ENCODE assay signal across 1 cellular context in the genomic region with DNA sequence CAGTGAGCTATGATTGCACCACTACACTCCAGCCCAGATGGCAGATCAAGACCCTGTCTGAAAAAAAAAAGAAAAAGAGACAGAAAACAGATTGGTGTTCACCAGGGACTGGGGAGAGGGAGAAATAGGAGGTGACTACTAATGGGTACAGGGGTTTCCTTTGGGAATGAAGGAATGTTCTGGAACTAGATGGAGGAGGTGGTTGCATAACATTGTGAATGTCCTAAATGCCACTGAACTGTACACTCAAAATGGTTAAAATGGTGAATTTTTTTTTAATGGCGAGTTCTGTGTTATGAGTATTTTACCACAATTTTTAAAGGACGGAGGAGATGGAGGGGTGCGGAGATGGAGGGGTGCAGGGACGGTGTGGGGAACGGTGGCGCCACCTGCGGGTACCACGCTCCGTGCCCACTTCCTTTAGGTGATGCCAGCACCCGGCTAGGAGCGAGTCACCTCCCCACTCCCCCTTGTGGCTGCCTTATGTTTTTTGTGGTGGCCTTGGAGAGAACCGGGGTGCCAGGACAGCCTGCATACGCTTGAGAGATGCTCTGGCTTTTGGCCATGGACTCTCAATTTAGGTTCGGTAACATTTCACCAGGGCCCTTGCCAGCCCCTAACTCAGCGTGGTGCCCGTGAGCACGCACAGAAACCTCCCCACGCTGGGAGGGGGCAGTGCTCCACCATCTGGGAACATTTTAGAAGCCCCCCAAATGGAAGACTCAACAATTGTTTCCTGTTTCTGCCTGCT.
TF ChIP-seq lines count a peak whose summit lies in the region.

No MANE protein-coding gene starts in this region.

TF ChIP-seq in GM12878, 131 proteins besides CTCF, POLR2A, EP300 and RAD21 (continued from another document and continues in another):
- TF ChIP-seq, protein P1, sequence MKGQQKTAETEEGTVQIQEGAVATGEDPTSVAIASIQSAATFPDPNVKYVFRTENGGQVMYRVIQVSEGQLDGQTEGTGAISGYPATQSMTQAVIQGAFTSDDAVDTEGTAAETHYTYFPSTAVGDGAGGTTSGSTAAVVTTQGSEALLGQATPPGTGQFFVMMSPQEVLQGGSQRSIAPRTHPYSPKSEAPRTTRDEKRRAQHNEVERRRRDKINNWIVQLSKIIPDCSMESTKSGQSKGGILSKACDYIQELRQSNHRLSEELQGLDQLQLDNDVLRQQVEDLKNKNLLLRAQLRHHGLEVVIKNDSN (IDR thresholded peaks at IDR 0.05; ENCODE audit: borderline replicate concordance, extremely low read length, insufficient read depth, low read depth, low read length): no peak
- TF ChIP-seq NFIC (IDR thresholded peaks at IDR 0.05; ENCODE audit: low read depth, low read length) (no peak), TBL1XR1 (IDR thresholded peaks at IDR 0.05; ENCODE audit: low read depth, low read length) (no peak), MXI1 (IDR thresholded peaks at IDR 0.05; ENCODE audit: low read depth, low read length) (no peak), BACH1 (IDR thresholded peaks at IDR 0.05; ENCODE audit: borderline replicate concordance) (no peak), SP1 (IDR thresholded peaks at IDR 0.05; ENCODE audit: low read depth, low read length) (no peak), PAX8 (IDR thresholded peaks at IDR 0.05) (no peak), TCF7 (IDR thresholded peaks at IDR 0.05; ENCODE audit: borderline replicate concordance) (no peak), LARP7 (IDR thresholded peaks at IDR 0.05) (no peak), ZBED1 (IDR thresholded peaks at IDR 0.05; ENCODE audit: borderline replicate concordance) (no peak), SREBF2 (IDR thresholded peaks at IDR 0.05; ENCODE audit: low read length) (no peak), POU2F2 (IDR thresholded peaks at IDR 0.05; ENCODE audit: borderline replicate concordance, low read depth, low read length) (no peak), FOXM1 (IDR thresholded peaks at IDR 0.05; ENCODE audit: low read depth, low read length) (no peak), HDGF (IDR thresholded peaks at IDR 0.05) (no peak), RUNX3 (IDR thresholded peaks at IDR 0.05; ENCODE audit: low read length) (peak; percentile 78), ATF7 (IDR thresholded peaks at IDR 0.05; ENCODE audit: low read depth) (no peak), DPF2 (IDR thresholded peaks at IDR 0.05) (0 out of 2 replicates have a peak, but pooled peaks have one; percentile 23), WRNIP1 (IDR thresholded peaks at IDR 0.05; ENCODE audit: borderline replicate concordance, low read depth, low read length) (no peak), RB1 (IDR thresholded peaks at IDR 0.05; ENCODE audit: borderline replicate concordance) (no peak), RAD51 (IDR thresholded peaks at IDR 0.05) (0 out of 2 replicates have a peak, but pooled peaks have one; percentile 13), HDAC2 (IDR thresholded peaks at IDR 0.05) (no peak), CBX5 (IDR thresholded peaks at IDR 0.05; ENCODE audit: low read depth) (no peak), ASH2L (IDR thresholded peaks at IDR 0.05; ENCODE audit: borderline replicate concordance, low read depth) (no peak), BHLHE40 (IDR thresholded peaks at IDR 0.05; ENCODE audit: borderline replicate concordance in 1 of 2, low read depth in 2 of 2, low read length in 1 of 2) (peak; percentile 11 to 46; a peak in 1 of 4 replicates), MEF2A (IDR thresholded peaks at IDR 0.05; ENCODE audit: insufficient read depth, low read depth, low read length) (no peak), KLF5 (IDR thresholded peaks at IDR 0.05; ENCODE audit: partially characterized antibody) (no peak), CREM (IDR thresholded peaks at IDR 0.05; ENCODE audit: low read depth) (no peak), SREBF1 (IDR thresholded peaks at IDR 0.05; ENCODE audit: low read length) (no peak), SMC3 (IDR thresholded peaks at IDR 0.05; ENCODE audit: borderline replicate concordance, low read length) (peak; percentile 66), JUNB (IDR thresholded peaks at IDR 0.05) (no peak), RFX5 (IDR thresholded peaks at IDR 0.05; ENCODE audit: low read depth, low read length) (no peak), FOS (IDR thresholded peaks at IDR 0.05; ENCODE audit: borderline replicate concordance, extremely low read depth, insufficient read length) (no peak), STAT3 (IDR thresholded peaks at IDR 0.05; ENCODE audit: low read depth, low read length) (no peak), KAT2A (conservative IDR thresholded peaks at IDR 0.05; ENCODE audit: control insufficient read depth, low read depth, low read length) (no peak), BRCA1 (IDR thresholded peaks at IDR 0.05; ENCODE audit: low read depth, low read length) (no peak), CHD1 (IDR thresholded peaks at IDR 0.05; ENCODE audit: low read depth, low read length) (no peak), NRF1 (conservative IDR thresholded peaks at IDR 0.05; ENCODE audit: low read depth, low read length) (no peak)
- TF ChIP-seq, protein P2, sequence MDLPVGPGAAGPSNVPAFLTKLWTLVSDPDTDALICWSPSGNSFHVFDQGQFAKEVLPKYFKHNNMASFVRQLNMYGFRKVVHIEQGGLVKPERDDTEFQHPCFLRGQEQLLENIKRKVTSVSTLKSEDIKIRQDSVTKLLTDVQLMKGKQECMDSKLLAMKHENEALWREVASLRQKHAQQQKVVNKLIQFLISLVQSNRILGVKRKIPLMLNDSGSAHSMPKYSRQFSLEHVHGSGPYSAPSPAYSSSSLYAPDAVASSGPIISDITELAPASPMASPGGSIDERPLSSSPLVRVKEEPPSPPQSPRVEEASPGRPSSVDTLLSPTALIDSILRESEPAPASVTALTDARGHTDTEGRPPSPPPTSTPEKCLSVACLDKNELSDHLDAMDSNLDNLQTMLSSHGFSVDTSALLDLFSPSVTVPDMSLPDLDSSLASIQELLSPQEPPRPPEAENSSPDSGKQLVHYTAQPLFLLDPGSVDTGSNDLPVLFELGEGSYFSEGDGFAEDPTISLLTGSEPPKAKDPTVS (IDR thresholded peaks at IDR 0.05; ENCODE audit: low read depth, low read length): no peak
- TF ChIP-seq, protein P3, sequence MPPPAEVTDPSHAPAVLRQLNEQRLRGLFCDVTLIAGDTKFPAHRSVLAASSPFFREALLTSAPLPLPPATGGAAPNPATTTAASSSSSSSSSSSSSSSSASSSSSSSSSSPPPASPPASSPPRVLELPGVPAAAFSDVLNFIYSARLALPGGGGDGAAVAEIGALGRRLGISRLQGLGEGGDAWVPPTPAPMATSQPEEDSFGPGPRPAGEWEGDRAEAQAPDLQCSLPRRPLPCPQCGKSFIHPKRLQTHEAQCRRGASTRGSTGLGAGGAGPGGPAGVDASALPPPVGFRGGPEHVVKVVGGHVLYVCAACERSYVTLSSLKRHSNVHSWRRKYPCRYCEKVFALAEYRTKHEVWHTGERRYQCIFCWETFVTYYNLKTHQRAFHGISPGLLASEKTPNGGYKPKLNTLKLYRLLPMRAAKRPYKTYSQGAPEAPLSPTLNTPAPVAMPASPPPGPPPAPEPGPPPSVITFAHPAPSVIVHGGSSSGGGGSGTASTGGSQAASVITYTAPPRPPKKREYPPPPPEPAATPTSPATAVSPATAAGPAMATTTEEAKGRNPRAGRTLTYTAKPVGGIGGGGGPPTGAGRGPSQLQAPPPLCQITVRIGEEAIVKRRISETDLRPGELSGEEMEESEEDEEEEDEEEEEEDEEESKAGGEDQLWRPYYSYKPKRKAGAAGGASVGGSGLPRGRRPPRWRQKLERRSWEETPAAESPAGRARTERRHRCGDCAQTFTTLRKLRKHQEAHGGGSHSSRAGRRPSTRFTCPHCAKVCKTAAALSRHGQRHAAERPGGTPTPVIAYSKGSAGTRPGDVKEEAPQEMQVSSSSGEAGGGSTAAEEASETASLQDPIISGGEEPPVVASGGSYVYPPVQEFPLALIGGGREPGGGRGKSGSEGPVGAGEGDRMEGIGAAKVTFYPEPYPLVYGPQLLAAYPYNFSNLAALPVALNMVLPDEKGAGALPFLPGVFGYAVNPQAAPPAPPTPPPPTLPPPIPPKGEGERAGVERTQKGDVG (CRISPR knock-in tag; IDR thresholded peaks at IDR 0.05): no peak
- TF ChIP-seq, protein P4, sequence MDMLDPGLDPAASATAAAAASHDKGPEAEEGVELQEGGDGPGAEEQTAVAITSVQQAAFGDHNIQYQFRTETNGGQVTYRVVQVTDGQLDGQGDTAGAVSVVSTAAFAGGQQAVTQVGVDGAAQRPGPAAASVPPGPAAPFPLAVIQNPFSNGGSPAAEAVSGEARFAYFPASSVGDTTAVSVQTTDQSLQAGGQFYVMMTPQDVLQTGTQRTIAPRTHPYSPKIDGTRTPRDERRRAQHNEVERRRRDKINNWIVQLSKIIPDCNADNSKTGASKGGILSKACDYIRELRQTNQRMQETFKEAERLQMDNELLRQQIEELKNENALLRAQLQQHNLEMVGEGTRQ (IDR thresholded peaks at IDR 0.05; ENCODE audit: borderline replicate concordance, low read depth, low read length): no peak
- TF ChIP-seq, protein P5, sequence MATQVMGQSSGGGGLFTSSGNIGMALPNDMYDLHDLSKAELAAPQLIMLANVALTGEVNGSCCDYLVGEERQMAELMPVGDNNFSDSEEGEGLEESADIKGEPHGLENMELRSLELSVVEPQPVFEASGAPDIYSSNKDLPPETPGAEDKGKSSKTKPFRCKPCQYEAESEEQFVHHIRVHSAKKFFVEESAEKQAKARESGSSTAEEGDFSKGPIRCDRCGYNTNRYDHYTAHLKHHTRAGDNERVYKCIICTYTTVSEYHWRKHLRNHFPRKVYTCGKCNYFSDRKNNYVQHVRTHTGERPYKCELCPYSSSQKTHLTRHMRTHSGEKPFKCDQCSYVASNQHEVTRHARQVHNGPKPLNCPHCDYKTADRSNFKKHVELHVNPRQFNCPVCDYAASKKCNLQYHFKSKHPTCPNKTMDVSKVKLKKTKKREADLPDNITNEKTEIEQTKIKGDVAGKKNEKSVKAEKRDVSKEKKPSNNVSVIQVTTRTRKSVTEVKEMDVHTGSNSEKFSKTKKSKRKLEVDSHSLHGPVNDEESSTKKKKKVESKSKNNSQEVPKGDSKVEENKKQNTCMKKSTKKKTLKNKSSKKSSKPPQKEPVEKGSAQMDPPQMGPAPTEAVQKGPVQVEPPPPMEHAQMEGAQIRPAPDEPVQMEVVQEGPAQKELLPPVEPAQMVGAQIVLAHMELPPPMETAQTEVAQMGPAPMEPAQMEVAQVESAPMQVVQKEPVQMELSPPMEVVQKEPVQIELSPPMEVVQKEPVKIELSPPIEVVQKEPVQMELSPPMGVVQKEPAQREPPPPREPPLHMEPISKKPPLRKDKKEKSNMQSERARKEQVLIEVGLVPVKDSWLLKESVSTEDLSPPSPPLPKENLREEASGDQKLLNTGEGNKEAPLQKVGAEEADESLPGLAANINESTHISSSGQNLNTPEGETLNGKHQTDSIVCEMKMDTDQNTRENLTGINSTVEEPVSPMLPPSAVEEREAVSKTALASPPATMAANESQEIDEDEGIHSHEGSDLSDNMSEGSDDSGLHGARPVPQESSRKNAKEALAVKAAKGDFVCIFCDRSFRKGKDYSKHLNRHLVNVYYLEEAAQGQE (IDR thresholded peaks at IDR 0.05; ENCODE audit: low read depth, low read length): no peak
- TF ChIP-seq, protein P6, sequence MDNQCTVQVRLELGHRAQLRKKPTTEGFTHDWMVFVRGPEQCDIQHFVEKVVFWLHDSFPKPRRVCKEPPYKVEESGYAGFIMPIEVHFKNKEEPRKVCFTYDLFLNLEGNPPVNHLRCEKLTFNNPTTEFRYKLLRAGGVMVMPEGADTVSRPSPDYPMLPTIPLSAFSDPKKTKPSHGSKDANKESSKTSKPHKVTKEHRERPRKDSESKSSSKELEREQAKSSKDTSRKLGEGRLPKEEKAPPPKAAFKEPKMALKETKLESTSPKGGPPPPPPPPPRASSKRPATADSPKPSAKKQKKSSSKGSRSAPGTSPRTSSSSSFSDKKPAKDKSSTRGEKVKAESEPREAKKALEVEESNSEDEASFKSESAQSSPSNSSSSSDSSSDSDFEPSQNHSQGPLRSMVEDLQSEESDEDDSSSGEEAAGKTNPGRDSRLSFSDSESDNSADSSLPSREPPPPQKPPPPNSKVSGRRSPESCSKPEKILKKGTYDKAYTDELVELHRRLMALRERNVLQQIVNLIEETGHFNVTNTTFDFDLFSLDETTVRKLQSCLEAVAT (IDR thresholded peaks at IDR 0.05): no peak
- TF ChIP-seq, protein P7, sequence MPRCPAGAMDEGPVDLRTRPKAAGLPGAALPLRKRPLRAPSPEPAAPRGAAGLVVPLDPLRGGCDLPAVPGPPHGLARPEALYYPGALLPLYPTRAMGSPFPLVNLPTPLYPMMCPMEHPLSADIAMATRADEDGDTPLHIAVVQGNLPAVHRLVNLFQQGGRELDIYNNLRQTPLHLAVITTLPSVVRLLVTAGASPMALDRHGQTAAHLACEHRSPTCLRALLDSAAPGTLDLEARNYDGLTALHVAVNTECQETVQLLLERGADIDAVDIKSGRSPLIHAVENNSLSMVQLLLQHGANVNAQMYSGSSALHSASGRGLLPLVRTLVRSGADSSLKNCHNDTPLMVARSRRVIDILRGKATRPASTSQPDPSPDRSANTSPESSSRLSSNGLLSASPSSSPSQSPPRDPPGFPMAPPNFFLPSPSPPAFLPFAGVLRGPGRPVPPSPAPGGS (IDR thresholded peaks at IDR 0.05; ENCODE audit: borderline replicate concordance, insufficient read depth, low read depth, low read length, poor library complexity, severe bottlenecking): no peak
- TF ChIP-seq, protein P8, sequence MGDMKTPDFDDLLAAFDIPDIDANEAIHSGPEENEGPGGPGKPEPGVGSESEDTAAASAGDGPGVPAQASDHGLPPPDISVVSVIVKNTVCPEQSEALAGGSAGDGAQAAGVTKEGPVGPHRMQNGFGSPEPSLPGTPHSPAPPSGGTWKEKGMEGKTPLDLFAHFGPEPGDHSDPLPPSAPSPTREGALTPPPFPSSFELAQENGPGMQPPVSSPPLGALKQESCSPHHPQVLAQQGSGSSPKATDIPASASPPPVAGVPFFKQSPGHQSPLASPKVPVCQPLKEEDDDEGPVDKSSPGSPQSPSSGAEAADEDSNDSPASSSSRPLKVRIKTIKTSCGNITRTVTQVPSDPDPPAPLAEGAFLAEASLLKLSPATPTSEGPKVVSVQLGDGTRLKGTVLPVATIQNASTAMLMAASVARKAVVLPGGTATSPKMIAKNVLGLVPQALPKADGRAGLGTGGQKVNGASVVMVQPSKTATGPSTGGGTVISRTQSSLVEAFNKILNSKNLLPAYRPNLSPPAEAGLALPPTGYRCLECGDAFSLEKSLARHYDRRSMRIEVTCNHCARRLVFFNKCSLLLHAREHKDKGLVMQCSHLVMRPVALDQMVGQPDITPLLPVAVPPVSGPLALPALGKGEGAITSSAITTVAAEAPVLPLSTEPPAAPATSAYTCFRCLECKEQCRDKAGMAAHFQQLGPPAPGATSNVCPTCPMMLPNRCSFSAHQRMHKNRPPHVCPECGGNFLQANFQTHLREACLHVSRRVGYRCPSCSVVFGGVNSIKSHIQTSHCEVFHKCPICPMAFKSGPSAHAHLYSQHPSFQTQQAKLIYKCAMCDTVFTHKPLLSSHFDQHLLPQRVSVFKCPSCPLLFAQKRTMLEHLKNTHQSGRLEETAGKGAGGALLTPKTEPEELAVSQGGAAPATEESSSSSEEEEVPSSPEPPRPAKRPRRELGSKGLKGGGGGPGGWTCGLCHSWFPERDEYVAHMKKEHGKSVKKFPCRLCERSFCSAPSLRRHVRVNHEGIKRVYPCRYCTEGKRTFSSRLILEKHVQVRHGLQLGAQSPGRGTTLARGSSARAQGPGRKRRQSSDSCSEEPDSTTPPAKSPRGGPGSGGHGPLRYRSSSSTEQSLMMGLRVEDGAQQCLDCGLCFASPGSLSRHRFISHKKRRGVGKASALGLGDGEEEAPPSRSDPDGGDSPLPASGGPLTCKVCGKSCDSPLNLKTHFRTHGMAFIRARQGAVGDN (IDR thresholded peaks at IDR 0.05): peak; percentile 52; the same call in 1 of the 2 replicates
